Comparison of ENCODE assay signal across 9 cellular contexts in genomic region chr1:177170756-177171535, GRCh38. TPM values are rescaled to one million over a fixed set of nuclear protein-coding genes. Genes with fewer than 3 reads are reported as not detected.
A peak's percentile ranks its signal among the peaks of the same experiment; 100 is the strongest.
DNase-seq lines count a peak whose midpoint lies in the region; ATAC-seq and TF ChIP-seq lines count a peak whose summit lies in the region.
"Had no signal": no experiment of that assay in that cellular context is flagged by ENCODE, and none has a peak within 500 bp of the region (broad histone marks: within the 10 kb centered on the region; RNA-seq: fewer than 3 reads in every experiment).

Gene BRINP2, plus strand, starts transcription at chr1:177170958. Its CDS starts 58,919 bp downstream, at chr1:177229877.

- DNase-seq in DMS153 treated with DMSO at 0.1 percent for 48 hours (lab: John Stamatoyannopoulos, UW; ENCODE audit: unreplicated experiment) = peak; percentile 58
- peak; percentile 79 to 85 for DNase-seq in NCI-H524 (lab: John Stamatoyannopoulos, UW)
- DNase-seq in endothelial cell (ENCODE audit: low spot score) = peak; percentile 78
- DNase-seq in activated gamma-delta T cell treated with Interleukin-2 at 50 U/mL for 16 hours = no peak
- DNase-seq in T-helper 9 cell = no peak
- DNase-seq in KG1 (lab: John Stamatoyannopoulos, UW) = no peak

- H3K4me3 ChIP-seq in muscle layer of colon (ENCODE audit: low read depth in 1 of 2, low read length in 2 of 2) = peak within 1 kb of the TSS; percentile 34 to 50

- H3K27ac ChIP-seq in muscle layer of colon (ENCODE audit: low read depth, low read length) = no peak within 1 kb of the TSS

- H3K27ac Mint-ChIP-seq in endothelial cell (ENCODE audit: unreplicated experiment) = no peak within 1 kb of the TSS
- H3K27ac Mint-ChIP-seq: memory B cell had no signal

- no peak within 1 kb of the TSS for H3K9ac ChIP-seq in muscle layer of colon (ENCODE audit: low read length)

- no peaks in the 10 kb centered on the region for H3K9me3 Mint-ChIP-seq in endothelial cell (ENCODE audit: unreplicated experiment)
- H3K9me3 Mint-ChIP-seq: memory B cell had no signal

- H3K27me3 Mint-ChIP-seq in endothelial cell (ENCODE audit: unreplicated experiment) = peaks cover 7% of the 10 kb centered on the region

- H3K4me1 ChIP-seq in muscle layer of colon (ENCODE audit: insufficient read depth, low read length) = no peaks in the 10 kb centered on the region

- peaks cover 22 to 35% of the 10 kb centered on the region in 2 donors for H3K27me3 ChIP-seq in muscle layer of colon (ENCODE audit: control insufficient read depth in 1 of 2, insufficient read depth in 2 of 2, low read length in 2 of 2)

- H3K4me1 Mint-ChIP-seq in endothelial cell (ENCODE audit: unreplicated experiment) = no peaks in the 10 kb centered on the region
- H3K4me1 Mint-ChIP-seq: memory B cell had no signal

- TF ChIP-seq CTCF in endothelial cell (IDR thresholded peaks at IDR 0.05; ENCODE audit: unreplicated experiment) = no peak

- no peaks in the 10 kb centered on the region for H3K36me3 ChIP-seq in muscle layer of colon (ENCODE audit: insufficient read depth, low read length)

- ATAC-seq in HG02588 (IDR thresholded peaks at IDR 0.05; ENCODE audit: unreplicated experiment) = peak; percentile 92

- H3K4me3 Mint-ChIP-seq in endothelial cell (ENCODE audit: unreplicated experiment) = no peak within 1 kb of the TSS
- H3K4me3 Mint-ChIP-seq: memory B cell had no signal

- no peaks in the 10 kb centered on the region for H3K36me3 Mint-ChIP-seq in endothelial cell (ENCODE audit: low read depth, unreplicated experiment)
- H3K36me3 Mint-ChIP-seq: memory B cell had no signal

- no peaks in the 10 kb centered on the region for H3K9me3 ChIP-seq in muscle layer of colon (ENCODE audit: low read length)

RNA-seq across cellular contexts. Expression of gene BRINP2, which starts in this region (rescaled TPM):
- 0.59 TPM for total RNA-seq in endothelial cell (ENCODE audit: unreplicated experiment)

Comparison
In these comparisons a context has a peak if more than half of its experiments do, and no peak if none do; other contexts are left out.
1. Peak in DNase-seq in endothelial cell; RNA of the gene not detected or under 1 TPM.
2. DNase-seq: peak in DMS153 treated with DMSO at 0.1 percent for 48 hours (single experiment) and NCI-H524 (2 of 2); none in activated gamma-delta T cell treated with Interleukin-2 at 50 U/mL for 16 hours (single experiment), T-helper 9 cell (single experiment) and KG1 (single experiment).